14 cellular contexts compared by ENCODE assay signal in the genomic region with DNA sequence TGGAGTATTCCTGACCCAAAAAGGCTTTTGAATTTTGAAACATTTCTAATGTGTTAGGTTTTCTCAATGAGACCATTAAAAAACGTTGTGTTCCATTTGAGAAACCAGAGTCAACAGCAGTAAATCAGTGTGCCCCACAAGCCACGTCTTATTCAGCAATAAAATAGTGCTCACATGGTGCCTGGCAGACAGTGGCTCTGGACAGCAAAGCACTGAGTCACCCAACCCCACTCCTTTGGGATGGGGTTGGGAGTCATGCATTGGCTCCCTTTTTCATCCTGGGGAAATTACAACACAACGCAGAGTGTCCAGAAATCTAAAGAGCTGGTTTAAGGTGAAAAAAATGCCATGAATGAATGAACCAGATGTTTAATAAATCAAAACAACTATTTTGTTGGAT. TPM values are rescaled to one million over a fixed set of nuclear protein-coding genes. Genes with fewer than 3 reads are reported as not detected.
DNase-seq lines count a peak whose midpoint lies in the region; ATAC-seq, FAIRE-seq and TF ChIP-seq lines count a peak whose summit lies in the region.
"Had no signal": no experiment of that assay in that cellular context is flagged by ENCODE, and none has a peak within 500 bp of the region (broad histone marks: within the 10 kb centered on the region; RNA-seq: fewer than 3 reads in every experiment).

No MANE protein-coding gene starts in this region.

- H3K4me3 ChIP-seq in right cardiac atrium (ENCODE audit: low read length), result no peak overlapping the region
- H3K4me3 ChIP-seq: cardiac muscle cell had no signal

- no peaks in the 10 kb centered on the region for H3K27me3 ChIP-seq in right cardiac atrium (ENCODE audit: control insufficient read depth, insufficient read depth)
- H3K27me3 ChIP-seq: cardiac muscle cell had no signal

- peaks cover 3% of the 10 kb centered on the region for H3K27me3 Mint-ChIP-seq in activated T-helper 2 cell treated with anti-CD3 and anti-CD28 coated beads, Interferon-gamma antibody, Interleukin-2, Interleukin-4, amounts not matched to agents 10 μg/mL and 5 μg/mL and 100 μg/mL, durations not matched to agents 14 hours and 24 hours and 36 hours (ENCODE audit: low read depth)
- H3K27me3 Mint-ChIP-seq in nephron progenitor cell (ENCODE audit: low read depth, poor library complexity), result no peaks in the 10 kb centered on the region

- WGBS in right cardiac atrium, result 60% methylated on average over 3 of the region's 3 CpGs

- no peak overlapping the region for H3K27ac Mint-ChIP-seq in activated T-helper 2 cell treated with anti-CD3 and anti-CD28 coated beads, Interferon-gamma antibody, Interleukin-2, Interleukin-4, amounts not matched to agents 10 μg/mL and 5 μg/mL and 100 μg/mL, durations not matched to agents 14 hours and 24 hours and 36 hours
- no peak overlapping the region for H3K27ac Mint-ChIP-seq in nephron progenitor cell
- H3K27ac Mint-ChIP-seq: naive thymus-derived CD8-positive, alpha-beta T cell had no signal

- no peak overlapping the region for H3K4me3 Mint-ChIP-seq in activated T-helper 2 cell treated with anti-CD3 and anti-CD28 coated beads, Interferon-gamma antibody, Interleukin-2, Interleukin-4, amounts not matched to agents 10 μg/mL and 5 μg/mL and 100 μg/mL, durations not matched to agents 14 hours and 24 hours and 36 hours (ENCODE audit: low read depth)
- no peak overlapping the region for H3K4me3 Mint-ChIP-seq in nephron progenitor cell
- H3K4me3 Mint-ChIP-seq: naive thymus-derived CD8-positive, alpha-beta T cell had no signal

- DNase-seq in H54 (ENCODE audit: insufficient read length, low spot score) (peak; percentile 46), amniotic stem cell (lab: John Stamatoyannopoulos, UW) (peak; percentile 27), right cardiac atrium (peak in 2 of 3 donors; percentile 68 to 82), stromal cell of bone marrow (ENCODE audit: low read depth) (peak; percentile 100), nephron progenitor cell (no peak)
- DNase-seq in activated naive CD4-positive, alpha-beta T cell treated with anti-CD3 and anti-CD28 coated beads, Interleukin-2, amount 50 U/mL, for 16 hours, result no peak
- no peak for DNase-seq in activated T-helper 2 cell treated with anti-CD3 and anti-CD28 coated beads, Interferon-gamma antibody, Interleukin-2, Interleukin-4, amounts not matched to agents 10 μg/mL and 5 μg/mL and 100 μg/mL, durations not matched to agents 14 hours and 24 hours and 36 hours (ENCODE audit: low spot score)
- DNase-seq: DMS 273 treated with DMSO at 0.1 percent for 48 hours; head of caudate nucleus; naive thymus-derived CD8-positive, alpha-beta T cell; NCI-H526; T-helper 1 cell had no signal

- H3K9me3 ChIP-seq in right cardiac atrium (ENCODE audit: control insufficient read depth, low read length), result no peaks in the 10 kb centered on the region

- no peak for TF ChIP-seq POLR2A in H54 (IDR thresholded peaks at IDR 0.05; ENCODE audit: low read depth, low read length)

- intact Hi-C loops in right cardiac atrium (cut with DNase I), result no loop called here
- intact Hi-C loops in activated T-helper 2 cell treated with anti-CD3 and anti-CD28 coated beads, Interferon-gamma antibody, Interleukin-2, Interleukin-4, amounts not matched to agents 10 μg/mL and 5 μg/mL and 100 μg/mL, durations not matched to agents 14 hours and 24 hours and 36 hours (cut with micrococcal nuclease), result no loop called here

- ATAC-seq in right cardiac atrium (peak; percentile 88 to 90), HG02571 (IDR thresholded peaks at IDR 0.05; ENCODE audit: unreplicated experiment) (no peak)
- ATAC-seq: naive thymus-derived CD8-positive, alpha-beta T cell had no signal

- no peak for TF ChIP-seq CTCF in nephron progenitor cell (IDR thresholded peaks at IDR 0.05)

- H3K4me1 ChIP-seq in right cardiac atrium (ENCODE audit: control insufficient read depth, insufficient read depth, low read length), result no peaks in the 10 kb centered on the region

- H3K27ac ChIP-seq in right cardiac atrium (ENCODE audit: low read length), result no peak overlapping the region
- H3K27ac ChIP-seq: cardiac muscle cell had no signal

- H3K4me1 Mint-ChIP-seq in activated T-helper 2 cell treated with anti-CD3 and anti-CD28 coated beads, Interferon-gamma antibody, Interleukin-2, Interleukin-4, amounts not matched to agents 10 μg/mL and 5 μg/mL and 100 μg/mL, durations not matched to agents 14 hours and 24 hours and 36 hours (ENCODE audit: low read depth), result peaks cover 24% of the 10 kb centered on the region
- H3K4me1 Mint-ChIP-seq in nephron progenitor cell, result peaks cover 60% of the 10 kb centered on the region

- no peaks in the 10 kb centered on the region for H3K36me3 Mint-ChIP-seq in activated T-helper 2 cell treated with anti-CD3 and anti-CD28 coated beads, Interferon-gamma antibody, Interleukin-2, Interleukin-4, amounts not matched to agents 10 μg/mL and 5 μg/mL and 100 μg/mL, durations not matched to agents 14 hours and 24 hours and 36 hours (ENCODE audit: low read depth)
- H3K36me3 Mint-ChIP-seq in nephron progenitor cell (ENCODE audit: low read depth), result no peaks in the 10 kb centered on the region
- H3K36me3 Mint-ChIP-seq: naive thymus-derived CD8-positive, alpha-beta T cell had no signal

- peak; percentile 84 for FAIRE-seq in H54 (lab: Jason Lieb, UNC)

- H3K9me3 Mint-ChIP-seq in activated T-helper 2 cell treated with anti-CD3 and anti-CD28 coated beads, Interferon-gamma antibody, Interleukin-2, Interleukin-4, amounts not matched to agents 10 μg/mL and 5 μg/mL and 100 μg/mL, durations not matched to agents 14 hours and 24 hours and 36 hours, result no peaks in the 10 kb centered on the region
- peaks cover 4% of the 10 kb centered on the region for H3K9me3 Mint-ChIP-seq in nephron progenitor cell
- H3K9me3 Mint-ChIP-seq: naive thymus-derived CD8-positive, alpha-beta T cell had no signal

RNA-seq across cellular contexts. Expression of gene KCNJ15, which starts 46.5 kb away (rescaled TPM):
- total RNA-seq in right cardiac atrium, result under 1 TPM; 0.31 to 0.97 (median 0.62) TPM
- 0.18 TPM for polyA plus RNA-seq in right cardiac atrium
- 0.27 and 0.60 TPM in 2 replicates for total RNA-seq in activated T-helper 2 cell treated with anti-CD3 and anti-CD28 coated beads, Interferon-gamma antibody, Interleukin-2, Interleukin-4, amounts not matched to agents 10 μg/mL and 5 μg/mL and 100 μg/mL, durations not matched to agents 14 hours and 24 hours and 36 hours
- total RNA-seq: cardiac muscle cell; naive thymus-derived CD8-positive, alpha-beta T cell had no signal
- polyA plus RNA-seq: cardiac muscle cell; naive thymus-derived CD8-positive, alpha-beta T cell had no signal

Comparison
In these comparisons a context has a peak if more than half of its experiments do, and no peak if none do; other contexts are left out.
1. DNase-seq: peak in H54 (single experiment), amniotic stem cell (single experiment), right cardiac atrium (2 of 3) and stromal cell of bone marrow (single experiment); none in activated naive CD4-positive, alpha-beta T cell treated with anti-CD3 and anti-CD28 coated beads, Interleukin-2, amount 50 U/mL, for 16 hours (single experiment), activated T-helper 2 cell treated with anti-CD3 and anti-CD28 coated beads, Interferon-gamma antibody, Interleukin-2, Interleukin-4, amounts not matched to agents 10 μg/mL and 5 μg/mL and 100 μg/mL, durations not matched to agents 14 hours and 24 hours and 36 hours (single experiment) and nephron progenitor cell (single experiment).